ENCODE assay signal across 8 cellular contexts in the genomic region with DNA sequence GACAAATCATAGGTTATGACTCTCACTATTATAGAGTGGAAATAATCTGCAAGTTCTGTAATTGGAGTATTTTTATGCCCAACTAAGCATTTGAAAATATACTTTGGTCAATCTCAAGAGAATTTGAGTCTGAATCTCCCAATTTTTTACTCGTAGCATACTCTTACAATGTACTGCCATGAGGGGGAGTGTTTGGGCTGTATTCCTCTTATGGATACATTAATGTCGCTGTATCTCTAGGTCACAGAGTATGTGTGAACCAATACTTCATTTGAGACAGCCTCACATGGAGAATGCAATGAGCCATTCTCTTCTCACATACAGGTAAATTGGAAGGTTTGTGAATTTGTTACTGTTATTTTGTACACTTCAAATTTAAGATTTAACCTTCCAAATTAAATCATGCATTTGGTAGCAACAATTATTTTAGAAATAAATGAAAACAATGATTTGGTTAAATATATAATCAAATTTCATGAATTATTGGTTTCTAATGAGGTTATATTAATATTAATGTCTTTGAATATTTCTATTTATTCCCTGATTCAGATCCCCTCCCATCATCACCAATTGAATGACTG.
A peak's percentile ranks its signal among the peaks of the same experiment; 100 is the strongest.
DNase-seq lines count a peak whose midpoint lies in the region; ATAC-seq and TF ChIP-seq lines count a peak whose summit lies in the region.

No MANE protein-coding gene starts in this region.

- DNase-seq in ACHN (peak; percentile 62), GM12864 (ENCODE audit: low read depth) (peak; percentile 72), LNCaP clone FGC (ENCODE audit: low read depth) (peak; percentile 42), RWPE2 (ENCODE audit: low spot score) (no peak), coronary artery (ENCODE audit: low spot score) (no peak), medulla oblongata (ENCODE audit: extremely low spot score) (peak; percentile 84), NCI-H774 (lab: John Stamatoyannopoulos, UW) (no peak)

- POLR2A ChIA-PET in HEK293 (lab: Yijun Ruan, JAX): no interaction called here

- TF ChIP-seq CTCF in GM12864 (IDR thresholded peaks at IDR 0.05; ENCODE audit: low read depth, low read length, missing control alignments) (peak; percentile 62), HEK293 (tag by site-specific recombination; IDR thresholded peaks at IDR 0.05) (peak; percentile 34; the same call in 1 of the 2 replicates), LNCaP clone FGC (IDR thresholded peaks at IDR 0.05; ENCODE audit: control insufficient read depth, extremely low read depth, insufficient read depth) (peak; percentile 70), RWPE2 (IDR thresholded peaks at IDR 0.05; ENCODE audit: poor library complexity, severe bottlenecking) (peak; percentile 84), coronary artery (IDR thresholded peaks at IDR 0.05) (peak; percentile 61)

- H3K27me3 ChIP-seq in RWPE2 (ENCODE audit: insufficient read depth, poor library complexity, severe bottlenecking): no peaks in the 10 kb centered on the region

- no peaks in the 10 kb centered on the region for H3K4me1 ChIP-seq in HEK293 (ENCODE audit: control insufficient read depth, insufficient read depth, low read length)
- H3K4me1 ChIP-seq in RWPE2 (ENCODE audit: insufficient read depth, poor library complexity, severe bottlenecking): no peaks in the 10 kb centered on the region

- no peak overlapping the region for H3K27ac ChIP-seq in HEK293 (ENCODE audit: extremely low read depth, low read depth, low read length)
- no peak overlapping the region for H3K27ac ChIP-seq in RWPE2 (ENCODE audit: poor library complexity, severe bottlenecking)
- H3K27ac ChIP-seq in coronary artery: no peak overlapping the region

- H3K4me3 ChIP-seq in GM12864 (ENCODE audit: low read depth, low read length) (no peak overlapping the region), HEK293 (ENCODE audit: low read depth, low read length) (no peak overlapping the region), LNCaP clone FGC (ENCODE audit: low read depth, low read length) (no peak overlapping the region), RWPE2 (ENCODE audit: severe bottlenecking) (no peak overlapping the region), coronary artery (no peak overlapping the region)

- CTCF ChIA-PET in HEK293 (lab: Yijun Ruan, JAX): interaction anchor here (0.6 to 1.2 kb wide), 5 partner anchors 11 to 192 kb away, joined by 3 to 5 read pairs (median 4); no protein-coding TSS in a partner anchor

- in situ Hi-C loops in ACHN (cut with HindIII; ENCODE audit: low pct_ligation_motif_present, low pct_unique_long_range_greater_than_20kb, low sequenced_read_pairs): no loop called here

- H3K36me3 ChIP-seq in HEK293 (ENCODE audit: control insufficient read depth in 2 of 2, insufficient read depth in 1 of 2, low read length in 2 of 2) (no peaks in the 10 kb centered on the region), RWPE2 (ENCODE audit: low read depth) (no peaks in the 10 kb centered on the region)

- peak; percentile 97 for ATAC-seq in RWPE2 (ENCODE audit: low read depth)

- H3K9me3 ChIP-seq in HEK293 (ENCODE audit: control insufficient read depth, insufficient read depth, low read depth, low read length) (no peaks in the 10 kb centered on the region), RWPE2 (ENCODE audit: severe bottlenecking) (no peaks in the 10 kb centered on the region)

TF ChIP-seq in HEK293, 187 proteins besides CTCF, POLR2A, EP300 and RAD21:
- TF ChIP-seq ZNF654 (tag by site-specific recombination; IDR thresholded peaks at IDR 0.05; ENCODE audit: low read depth) (peak; percentile 79), ZNF26 (tag by site-specific recombination; IDR thresholded peaks at IDR 0.05) (no peak), ZNF112 (tag by site-specific recombination; IDR thresholded peaks at IDR 0.05) (no peak)

Comparison
In these comparisons a context has a peak if more than half of its experiments do, and no peak if none do; other contexts are left out.
1. DNase-seq: peak in ACHN (single experiment), GM12864 (single experiment), LNCaP clone FGC (single experiment) and medulla oblongata (single experiment); none in RWPE2 (single experiment), coronary artery (single experiment) and NCI-H774 (single experiment).
2. CTCF ChIP-seq: peak in every context shown above with its lines; median percentile 84 in RWPE2; 70 in LNCaP clone FGC; 62 in GM12864; 61 in coronary artery; 34 in HEK293.